17 cellular contexts compared by ENCODE assay signal in the genomic region with DNA sequence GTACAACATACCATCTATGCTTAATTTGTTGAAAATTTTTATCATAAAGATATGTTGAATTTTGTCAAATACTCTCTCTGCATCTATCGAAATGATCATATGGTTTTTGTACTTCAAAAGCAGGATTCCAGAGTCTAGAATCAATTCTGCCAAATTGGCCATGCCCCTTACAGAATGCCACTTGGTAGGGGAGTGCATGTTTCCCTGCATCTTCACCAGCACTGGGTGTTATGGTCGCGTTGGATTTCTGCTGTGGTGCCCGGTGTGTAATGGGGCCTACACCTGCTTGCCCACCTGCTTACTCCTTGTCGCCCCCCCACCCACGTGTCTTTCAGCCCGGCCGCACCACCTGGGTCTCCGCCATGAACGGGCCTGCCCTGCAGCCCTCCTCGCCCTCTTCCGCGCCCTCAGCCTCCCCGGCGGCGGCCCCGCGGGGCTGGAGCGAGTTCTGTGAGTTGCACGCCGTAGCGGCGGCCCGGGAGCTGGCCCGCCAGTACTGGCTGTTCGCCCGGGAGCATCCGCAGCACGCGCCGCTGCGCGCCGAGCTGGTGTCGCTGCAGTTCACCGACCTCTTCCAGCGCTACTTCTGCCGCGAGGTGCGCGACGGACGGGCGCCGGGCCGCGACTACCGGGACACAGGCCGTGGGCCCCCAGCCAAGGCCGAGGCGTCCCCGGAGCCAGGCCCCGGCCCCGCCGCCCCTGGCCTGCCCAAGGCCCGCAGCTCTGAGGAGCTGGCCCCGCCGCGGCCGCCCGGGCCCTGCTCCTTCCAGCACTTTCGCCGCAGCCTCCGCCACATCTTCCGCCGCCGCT.
"Had no signal": no experiment of that assay in that cellular context is flagged by ENCODE, and none has a peak within 500 bp of the region (broad histone marks: within the 10 kb centered on the region; RNA-seq: fewer than 3 reads in every experiment).

No MANE protein-coding gene starts in this region.

- FAIRE-seq: keratinocyte, small intestine had no signal

- H3K36me3 ChIP-seq: ovary had no signal

- H3K9me3 ChIP-seq: esophagus muscularis mucosa, gastrocnemius medialis, mucosa of descending colon, ovary, right atrium auricular region, thoracic aorta, transverse colon had no signal

- DNase-seq: effector memory CD8-positive, alpha-beta T cell; gastrocnemius medialis; immature natural killer cell; left colon; mammary epithelial cell; mucosa of descending colon; naive thymus-derived CD8-positive, alpha-beta T cell; ovary; small intestine; stimulated activated CD4-positive, alpha-beta T cell treated with anti-CD3 and anti-CD28 coated beads, Interleukin-12 subunit alpha, Interleukin-12 subunit beta, amount 100 ng/mL, for 4 hours; transverse colon had no signal

- H3K27ac Mint-ChIP-seq: stimulated activated naive CD8-positive, alpha-beta T cell treated with anti-CD3 and anti-CD28 coated beads, Interleukin-15, Interleukin-2, amounts not matched to agents 100 ng/mL and 50 ng/mL, for 24 hours had no signal

- H3K27ac ChIP-seq: epithelial cell of prostate, esophagus muscularis mucosa, gastrocnemius medialis, ovary, thoracic aorta, transverse colon had no signal

- H3K27me3 Mint-ChIP-seq: effector memory CD8-positive, alpha-beta T cell; naive thymus-derived CD8-positive, alpha-beta T cell; stimulated activated naive CD8-positive, alpha-beta T cell treated with anti-CD3 and anti-CD28 coated beads, Interleukin-15, Interleukin-2, amounts not matched to agents 100 ng/mL and 50 ng/mL, for 24 hours had no signal

- H3K4me3 ChIP-seq: esophagus muscularis mucosa, gastrocnemius medialis, mucosa of descending colon, ovary, right atrium auricular region, thoracic aorta, transverse colon had no signal

- H3K4me3 Mint-ChIP-seq: effector memory CD8-positive, alpha-beta T cell; immature natural killer cell; naive thymus-derived CD8-positive, alpha-beta T cell; stimulated activated naive CD8-positive, alpha-beta T cell treated with anti-CD3 and anti-CD28 coated beads, Interleukin-15, Interleukin-2, amounts not matched to agents 100 ng/mL and 50 ng/mL, for 24 hours had no signal

- H3K9me3 Mint-ChIP-seq: effector memory CD8-positive, alpha-beta T cell; immature natural killer cell; naive thymus-derived CD8-positive, alpha-beta T cell; stimulated activated naive CD8-positive, alpha-beta T cell treated with anti-CD3 and anti-CD28 coated beads, Interleukin-15, Interleukin-2, amounts not matched to agents 100 ng/mL and 50 ng/mL, for 24 hours had no signal

- ATAC-seq: effector memory CD8-positive, alpha-beta T cell; gastrocnemius medialis; left colon; mucosa of descending colon; naive thymus-derived CD8-positive, alpha-beta T cell had no signal

- H3K27me3 ChIP-seq: esophagus muscularis mucosa, gastrocnemius medialis, ovary, right atrium auricular region, transverse colon had no signal
